Comparison of ENCODE assay signal across 8 cellular contexts in genomic region chr6:73652637-73653570, GRCh38. TPM values are rescaled to one million over a fixed set of nuclear protein-coding genes. Genes with fewer than 3 reads are reported as not detected.
A peak's percentile ranks its signal among the peaks of the same experiment; 100 is the strongest.
DNase-seq lines count a peak whose midpoint lies in the region; TF ChIP-seq lines count a peak whose summit lies in the region.

No MANE protein-coding gene starts in this region.

- peaks cover 0 to under 1% of the 10 kb centered on the region in 2 experiments; a peak in 1 of 5 replicates for H3K9me3 Mint-ChIP-seq in H9
- H3K9me3 Mint-ChIP-seq in activated naive CD4-positive, alpha-beta T cell treated with anti-CD3 and anti-CD28 coated beads, Interleukin-2, amount 50 U/mL, for 24 hours, result no peaks in the 10 kb centered on the region

- no peak overlapping the region for H2BK12ac ChIP-seq in H9 (ENCODE audit: insufficient read length, low read depth, low read length)

- H3K27me3 ChIP-seq in H9 (ENCODE audit: insufficient read depth, low read length) (no peaks in the 10 kb centered on the region), SJCRH30 (no peaks in the 10 kb centered on the region), osteoblast (ENCODE audit: insufficient read depth, low read length) (no peaks in the 10 kb centered on the region), transverse colon (no peaks in the 10 kb centered on the region)

- no peak overlapping the region for H4K91ac ChIP-seq in H9 (ENCODE audit: insufficient read length, low read depth, low read length)

- H3K79me2 ChIP-seq in H9 (ENCODE audit: insufficient read depth, low read length) (no peaks in the 10 kb centered on the region), osteoblast (ENCODE audit: insufficient read depth, low read length) (peaks cover 38% of the 10 kb centered on the region)

- H3K4me1 ChIP-seq in H9 (ENCODE audit: insufficient read depth, low read length) (no peaks in the 10 kb centered on the region; the same call in 1 of the 2 replicates), SJCRH30 (no peaks in the 10 kb centered on the region), osteoblast (ENCODE audit: insufficient read depth, low read length) (peaks cover 22% of the 10 kb centered on the region), transverse colon (peaks cover 0 to 27% (median 12%) of the 10 kb centered on the region in 4 donors)

- intact Hi-C loops in transverse colon (cut with DNase I; ENCODE audit: low total_unique reads), result no loop called here

- H3K36me3 ChIP-seq in SJCRH30 (no peaks in the 10 kb centered on the region), osteoblast (ENCODE audit: insufficient read depth, low read length) (no peaks in the 10 kb centered on the region), transverse colon (no peaks in the 10 kb centered on the region)

- no peak overlapping the region for H2BK15ac ChIP-seq in H9 (ENCODE audit: low read depth, low read length)

- H3K27ac Mint-ChIP-seq in H9, result peak overlapping the region; percentile 68 to 94 (median 87); a peak in 6 of 7 replicates
- peak overlapping the region; percentile 91 for H3K27ac Mint-ChIP-seq in activated naive CD4-positive, alpha-beta T cell treated with anti-CD3 and anti-CD28 coated beads, Interleukin-2, amount 50 U/mL, for 24 hours

- H3K4me3 ChIP-seq in SJCRH30 (peak overlapping the region; percentile 92), osteoblast (ENCODE audit: insufficient read depth, low read length) (peak overlapping the region; percentile 89), transverse colon (peak overlapping the region; percentile 81 to 100 (median 98))

- peak overlapping the region; percentile 71 for H2AFZ ChIP-seq in H9 (ENCODE audit: low read length)
- H2AFZ ChIP-seq in osteoblast (ENCODE audit: low read length), result peak overlapping the region; percentile 94

- no peaks in the 10 kb centered on the region for H3K79me1 ChIP-seq in H9 (ENCODE audit: insufficient read depth, low read depth, low read length, poor library complexity, severe bottlenecking)

- TF ChIP-seq CTCF in H9 (conservative IDR thresholded peaks at IDR 0.05) (peak; percentile 55), osteoblast (IDR thresholded peaks at IDR 0.05; ENCODE audit: extremely low read depth, low read depth, low read length) (peak; percentile 58), transverse colon (IDR thresholded peaks at IDR 0.05) (peak in 4 of 5 experiments; percentile 26 to 47 (median 38))

- H3K27ac ChIP-seq in H9 (ENCODE audit: insufficient read length, low read depth, low read length) (peak overlapping the region; percentile 64), SJCRH30 (no peak overlapping the region), osteoblast (ENCODE audit: low read depth, low read length) (peak overlapping the region; percentile 90), transverse colon (peak overlapping the region; percentile 98 to 99 (median 99))

- H2BK120ac ChIP-seq in H9 (ENCODE audit: low read depth, low read length, poor library complexity, severe bottlenecking), result no peak overlapping the region

- no peak overlapping the region for H3K18ac ChIP-seq in H9 (ENCODE audit: insufficient read length, low read depth, low read length)

- in situ Hi-C loops in G401 (cut with HindIII; ENCODE audit: low sequenced_read_pairs) (no loop called here), transverse colon (cut with MboI; ENCODE audit: low pct_ligation_motif_present in 1 of 4, low pct_unique_long_range_greater_than_20kb in 1 of 4, low sequenced_read_pairs in 3 of 4) (no loop called here)

- no CpG with 5 or more reads among the region's 32 CpGs for WGBS in H9 (ENCODE audit: extremely low coverage, insufficient read length, low lambda C conversion rate)
- WGBS in transverse colon (ENCODE audit: low coverage in 1 of 2), 2 donors, result 1% methylated on average over 8 to 24 of the region's 32 CpGs

- H3K9me3 ChIP-seq in H9 (ENCODE audit: control insufficient read depth, low read depth, low read length), result no peaks in the 10 kb centered on the region
- H3K9me3 ChIP-seq in SJCRH30 (replicated peaks), result no peaks in the 10 kb centered on the region
- no peaks in the 10 kb centered on the region for H3K9me3 ChIP-seq in osteoblast (ENCODE audit: low read depth, low read length)
- no peaks in the 10 kb centered on the region for H3K9me3 ChIP-seq in transverse colon

- peak overlapping the region; percentile 89 to 93 for H3K4me3 Mint-ChIP-seq in H9
- H3K4me3 Mint-ChIP-seq in activated naive CD4-positive, alpha-beta T cell treated with anti-CD3 and anti-CD28 coated beads, Interleukin-2, amount 50 U/mL, for 24 hours, result peak overlapping the region; percentile 97

- no peak overlapping the region for H3K4ac ChIP-seq in H9 (ENCODE audit: low read depth, low read length)

- peaks cover 19 to 20% of the 10 kb centered on the region in 2 experiments for H3K4me1 Mint-ChIP-seq in H9
- H3K4me1 Mint-ChIP-seq in activated naive CD4-positive, alpha-beta T cell treated with anti-CD3 and anti-CD28 coated beads, Interleukin-2, amount 50 U/mL, for 24 hours, result peaks cover 43% of the 10 kb centered on the region

- H3K14ac ChIP-seq in H9 (ENCODE audit: insufficient read depth, low read length), result no peak overlapping the region

- no peak overlapping the region for H3T11ph ChIP-seq in H9 (ENCODE audit: low read length)

- no peak overlapping the region for H4K5ac ChIP-seq in H9 (ENCODE audit: insufficient read length, low read depth, low read length)

- H4K20me1 ChIP-seq in H9 (ENCODE audit: control insufficient read depth, insufficient read depth, insufficient read length) (no peaks in the 10 kb centered on the region), osteoblast (ENCODE audit: insufficient read depth, low read length) (peaks cover 7% of the 10 kb centered on the region)

- H3K27me3 Mint-ChIP-seq in H9 (ENCODE audit: low read depth), result no peaks in the 10 kb centered on the region
- no peaks in the 10 kb centered on the region for H3K27me3 Mint-ChIP-seq in activated naive CD4-positive, alpha-beta T cell treated with anti-CD3 and anti-CD28 coated beads, Interleukin-2, amount 50 U/mL, for 24 hours

- no peak overlapping the region for H2BK5ac ChIP-seq in H9 (ENCODE audit: insufficient read length, low read length)

- TF ChIP-seq EP300 in transverse colon (IDR thresholded peaks at IDR 0.05; ENCODE audit: low read depth), result no peak

- no peaks in the 10 kb centered on the region for H3K23me2 ChIP-seq in H9 (ENCODE audit: insufficient read length, low read depth, low read length, poor library complexity, severe bottlenecking)

- H3K23ac ChIP-seq in H9 (ENCODE audit: insufficient read length, low read depth, low read length), result no peak overlapping the region

- H3K4me2 ChIP-seq in H9 (ENCODE audit: insufficient read depth, insufficient read length, low read length) (peak overlapping the region; percentile 99), osteoblast (ENCODE audit: insufficient read depth, low read length) (peak overlapping the region; percentile 100)

- no peak overlapping the region for H4K8ac ChIP-seq in H9 (replicated peaks; ENCODE audit: insufficient read length, low read depth, low read length)

- H2AK5ac ChIP-seq in H9 (ENCODE audit: insufficient read length, low read length), result no peak overlapping the region

- TF ChIP-seq POLR2A in transverse colon (IDR thresholded peaks at IDR 0.05), result no peak

- no peak overlapping the region for H2BK20ac ChIP-seq in H9 (ENCODE audit: low read depth, low read length, poor library complexity, severe bottlenecking)

- H3K56ac ChIP-seq in H9 (ENCODE audit: insufficient read length, low read depth, low read length), result no peak overlapping the region

- peak; percentile 87 for DNase-seq in G401 (ENCODE audit: low spot score)
- peak; percentile 82 for DNase-seq in H9
- peak; percentile 64 for DNase-seq in LoVo (ENCODE audit: low spot score)
- peak; percentile 47 to 66 for DNase-seq in SJCRH30
- peak; percentile 61 for DNase-seq in glomerular visceral epithelial cell (ENCODE audit: extremely low spot score)
- peak; percentile 91 for DNase-seq in osteoblast (ENCODE audit: insufficient read length, low spot score, missing footprints)
- DNase-seq in transverse colon, result peak; percentile 72

- peak overlapping the region; percentile 64 for H3K9ac ChIP-seq in H9 (ENCODE audit: extremely low read depth, insufficient read length, low read length)

- H3K36me3 Mint-ChIP-seq in H9 (ENCODE audit: insufficient read depth in 1 of 3, low read depth in 3 of 3), result peaks cover 7 to 10% (median 10%) of the 10 kb centered on the region in 3 experiments; a peak in 5 of 7 replicates
- peaks cover 4% of the 10 kb centered on the region for H3K36me3 Mint-ChIP-seq in activated naive CD4-positive, alpha-beta T cell treated with anti-CD3 and anti-CD28 coated beads, Interleukin-2, amount 50 U/mL, for 24 hours

RNA-seq across cellular contexts. Expression of gene SLC17A5, which starts 0.9 kb away (rescaled TPM):
- total RNA-seq in G401 (2014; rRNA removed; shearing (Covaris generic)), result 6.2 and 8.1 TPM in 2 replicates
- total RNA-seq in H9 (2021), result 8.3 and 8.9 TPM in 2 replicates
- 3.4 and 4.1 TPM in 2 replicates for total RNA-seq in SJCRH30 (2014; rRNA removed; shearing (Covaris generic))
- 38.3 and 38.7 TPM in 2 replicates for total RNA-seq in osteoblast
- 10 to 100 TPM; 13.7 to 57.3 (median 32.8) TPM for total RNA-seq in transverse colon

RNA-seq across cellular contexts. Expression of gene CD109, which starts 43.1 kb away (rescaled TPM):
- 0.51 and 2.6 TPM in 2 replicates for total RNA-seq in G401 (2014; rRNA removed; shearing (Covaris generic))
- total RNA-seq in H9 (2021) (3.2 and 3.3 TPM in 2 replicates), osteoblast (85.5 and 93.4 TPM in 2 replicates), transverse colon (1 to 10 TPM; 1.9 to 7.4 (median 4.8) TPM)
- 4.7 and 4.9 TPM in 2 replicates for total RNA-seq in SJCRH30 (2014; rRNA removed; shearing (Covaris generic))

Comparison
In these comparisons a context has a peak if more than half of its experiments do, and no peak if none do; other contexts are left out.
1. RNA of gene CD109, which starts 43.1 kb away (total RNA-seq): 85.5 to 93.4 TPM in osteoblast; 1.9 to 7.4 TPM in transverse colon, 4.7 to 4.9 TPM in SJCRH30, 3.2 to 3.3 TPM in H9 and 0.51 to 2.6 TPM in G401; every median in the first group is over 10 times any median in the second.
2. Peak in every context shown above with its lines, with median percentiles within 50 percentile points of each other: DNase-seq, CTCF ChIP-seq and H3K4me3 ChIP-seq.